ENCODE assay signal across 14 cellular contexts in genomic region chr1:231272880-231273279, GRCh38. TPM values are rescaled to one million over a fixed set of nuclear protein-coding genes. Genes with fewer than 3 reads are reported as not detected.
DNase-seq lines count a peak whose midpoint lies in the region; ATAC-seq and TF ChIP-seq lines count a peak whose summit lies in the region.
"Had no signal": no experiment of that assay in that cellular context is flagged by ENCODE, and none has a peak within 500 bp of the region (broad histone marks: within the 10 kb centered on the region; RNA-seq: fewer than 3 reads in every experiment).

No MANE protein-coding gene starts in this region.

- peak overlapping the region; percentile 99 for H3K27ac Mint-ChIP-seq in T-helper 2 cell treated with Interferon-gamma antibody and Interleukin-4, amounts not matched to agents 5 μg/mL and 100 μg/mL, for 36 hours
- peak overlapping the region; percentile 88 for H3K27ac Mint-ChIP-seq in chondrocyte (ENCODE audit: unreplicated experiment)

- peaks cover 66% of the 10 kb centered on the region for H3K36me3 Mint-ChIP-seq in T-helper 2 cell treated with Interferon-gamma antibody and Interleukin-4, amounts not matched to agents 5 μg/mL and 100 μg/mL, for 36 hours (ENCODE audit: low read depth)
- H3K36me3 Mint-ChIP-seq in chondrocyte (ENCODE audit: low read depth): peaks cover 54% of the 10 kb centered on the region

- H3K4me3 Mint-ChIP-seq in T-helper 2 cell treated with Interferon-gamma antibody and Interleukin-4, amounts not matched to agents 5 μg/mL and 100 μg/mL, for 36 hours: peak overlapping the region; percentile 61
- H3K4me3 Mint-ChIP-seq in chondrocyte (ENCODE audit: unreplicated experiment): no peak overlapping the region

- no peak for TF ChIP-seq CTCF in chondrocyte (IDR thresholded peaks at IDR 0.05)

- H3K9me3 Mint-ChIP-seq in T-helper 2 cell treated with Interferon-gamma antibody and Interleukin-4, amounts not matched to agents 5 μg/mL and 100 μg/mL, for 36 hours: no peaks in the 10 kb centered on the region
- no peaks in the 10 kb centered on the region for H3K9me3 Mint-ChIP-seq in chondrocyte (ENCODE audit: low read depth)

- ATAC-seq in GM19463 (IDR thresholded peaks at IDR 0.05; ENCODE audit: unreplicated experiment): no peak
- no peak for ATAC-seq in HG03025 (IDR thresholded peaks at IDR 0.05; ENCODE audit: low FRiP score, unreplicated experiment)
- ATAC-seq: A549 had no signal

- peak; percentile 26 for DNase-seq in T-helper 2 cell treated with Interferon-gamma antibody and Interleukin-4, amounts not matched to agents 5 μg/mL and 100 μg/mL, for 36 hours (ENCODE audit: low spot score)
- no peak for DNase-seq in T-helper 2 cell
- peak; percentile 17 for DNase-seq in MV-4-11 (lab: John Stamatoyannopoulos, UW)
- no peak for DNase-seq in chondrocyte (ENCODE audit: low spot score)
- DNase-seq in non-pigmented ciliary epithelial cell (ENCODE audit: low read depth): peak; percentile 24
- no peak for DNase-seq in DMS79 (lab: John Stamatoyannopoulos, UW)
- DNase-seq: activated gamma-delta T cell treated with Interleukin-2 at 50 U/mL for 16 hours, Calu3, NCI-H1417, SHP77 treated with DMSO at 0.1 percent for 48 hours, testis had no signal

- H3K4me1 Mint-ChIP-seq in T-helper 2 cell treated with Interferon-gamma antibody and Interleukin-4, amounts not matched to agents 5 μg/mL and 100 μg/mL, for 36 hours (ENCODE audit: low read depth): peaks cover 31% of the 10 kb centered on the region
- H3K4me1 Mint-ChIP-seq in chondrocyte (ENCODE audit: low read depth): peaks cover 12% of the 10 kb centered on the region

- no peaks in the 10 kb centered on the region for H3K27me3 Mint-ChIP-seq in T-helper 2 cell treated with Interferon-gamma antibody and Interleukin-4, amounts not matched to agents 5 μg/mL and 100 μg/mL, for 36 hours (ENCODE audit: low read depth)
- H3K27me3 Mint-ChIP-seq in chondrocyte (ENCODE audit: low read depth): no peaks in the 10 kb centered on the region

RNA-seq across cellular contexts. Expression of gene GNPAT, which starts 31.9 kb away (rescaled TPM):
- 37.6 to 43.2 TPM (median 37.9 TPM) in 3 replicates for total RNA-seq in chondrocyte

Comparison
In these comparisons a context has a peak if more than half of its experiments do, and no peak if none do; other contexts are left out.
1. DNase-seq: peak in T-helper 2 cell treated with Interferon-gamma antibody and Interleukin-4, amounts not matched to agents 5 μg/mL and 100 μg/mL, for 36 hours (single experiment), MV-4-11 (single experiment) and non-pigmented ciliary epithelial cell (single experiment); none in T-helper 2 cell (0 of 5), chondrocyte (single experiment) and DMS79 (single experiment).